ENCODE assay signal across 17 cellular contexts in the genomic region with DNA sequence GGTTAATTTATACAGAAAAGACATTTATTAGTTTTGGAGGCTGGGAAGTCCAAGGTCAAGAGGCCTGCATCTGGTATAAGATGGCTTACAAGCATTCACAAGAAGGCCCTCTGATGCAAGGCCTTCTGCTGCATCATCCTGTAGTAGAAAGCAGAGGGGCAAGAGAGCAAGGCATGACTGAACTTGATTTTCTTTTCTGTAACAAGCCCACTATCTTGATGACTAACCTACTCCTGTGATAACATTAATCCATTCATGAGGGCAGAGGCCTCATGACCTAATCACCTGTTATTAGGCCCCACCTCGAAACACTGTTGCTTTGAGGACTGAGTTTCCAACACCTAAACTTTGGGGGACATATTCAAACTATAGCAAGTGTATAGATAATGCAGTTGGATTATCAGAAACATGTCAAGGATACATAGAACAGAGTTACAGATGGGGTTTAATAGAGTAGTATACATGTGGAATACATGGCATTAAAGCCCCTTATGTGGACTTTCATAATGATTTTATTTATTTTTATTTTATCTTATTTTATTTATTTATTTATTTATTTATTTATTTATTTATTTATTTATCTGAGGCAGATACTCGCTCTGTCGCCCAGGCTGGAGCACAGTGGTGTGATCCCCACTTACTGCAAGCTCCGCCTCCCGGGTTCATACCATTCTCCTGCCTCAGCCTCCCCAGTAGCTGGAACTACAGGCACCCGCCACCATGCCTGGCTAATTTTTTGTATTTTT.
A peak's percentile ranks its signal among the peaks of the same experiment; 100 is the strongest.
DNase-seq lines count a peak whose midpoint lies in the region; ATAC-seq and TF ChIP-seq lines count a peak whose summit lies in the region.
"Had no signal": no experiment of that assay in that cellular context is flagged by ENCODE, and none has a peak within 500 bp of the region (broad histone marks: within the 10 kb centered on the region; RNA-seq: fewer than 3 reads in every experiment).

No MANE protein-coding gene starts in this region.

- DNase-seq in A172 (ENCODE audit: low spot score) (peak; percentile 8), mammary epithelial cell (peak; percentile 87), glomerular visceral epithelial cell (ENCODE audit: extremely low spot score) (peak; percentile 2), hepatic stellate cell (ENCODE audit: low spot score) (no peak), NCI-H1417 (lab: John Stamatoyannopoulos, UW) (no peak)
- DNase-seq in stimulated activated CD4-positive, alpha-beta T cell treated with anti-CD3 and anti-CD28 coated beads, Interleukin-4, amount 100 ng/mL, for 4 hours = no peak
- DNase-seq: activated CD4-positive, alpha-beta T cell treated with anti-CD3 and anti-CD28 coated beads for 36 hours; natural killer cell; NCI-H1048; NCI-H2029; NCI-H345; SHP77 treated with DMSO at 0.1 percent for 48 hours; stimulated activated CD8-positive, alpha-beta memory T cell treated with anti-CD3 and anti-CD28 coated beads, Interleukin-4, amount 100 ng/mL, for 48 hours had no signal

- H3K9ac ChIP-seq in mammary epithelial cell (ENCODE audit: insufficient read depth, low read length) = no peak overlapping the region
- H3K9ac ChIP-seq: BLaER1 treated with 17β-estradiol and CSF1 and Interleukin-3, amounts not matched to agents 10 nM and 100 nM had no signal

- H3K4me1 ChIP-seq in HEK293 (ENCODE audit: control insufficient read depth, insufficient read depth, low read length) = no peaks in the 10 kb centered on the region; the same call in 1 of the 2 replicates
- peaks cover 24% of the 10 kb centered on the region for H3K4me1 ChIP-seq in mammary epithelial cell (ENCODE audit: insufficient read depth, low read length)
- H3K4me1 ChIP-seq: BLaER1 treated with 17β-estradiol and CSF1 and Interleukin-3, amounts not matched to agents 10 nM and 100 nM had no signal

- H3K9me3 ChIP-seq in HEK293 (ENCODE audit: control insufficient read depth, insufficient read depth, low read depth, low read length) = no peaks in the 10 kb centered on the region
- H3K9me3 ChIP-seq in mammary epithelial cell (replicated peaks; ENCODE audit: insufficient read depth, low read length) = no peaks in the 10 kb centered on the region
- H3K9me3 ChIP-seq: esophagus muscularis mucosa had no signal

- peak overlapping the region; percentile 30 for H3K4me2 ChIP-seq in mammary epithelial cell (ENCODE audit: insufficient read depth, low read depth, low read length)
- H3K4me2 ChIP-seq: BLaER1 treated with 17β-estradiol and CSF1 and Interleukin-3, amounts not matched to agents 10 nM and 100 nM had no signal

- in situ Hi-C loops in mammary epithelial cell (cut with MboI; ENCODE audit: low sequenced_read_pairs in 2 of 2) = no loop called here

- H3K27ac ChIP-seq in HEK293 (ENCODE audit: extremely low read depth, low read depth, low read length) (no peak overlapping the region), mammary epithelial cell (ENCODE audit: insufficient read depth, low read depth, low read length) (peak overlapping the region; percentile 82)
- H3K27ac ChIP-seq: BLaER1 treated with 17β-estradiol and CSF1 and Interleukin-3, amounts not matched to agents 10 nM and 100 nM; esophagus muscularis mucosa had no signal

- no peaks in the 10 kb centered on the region for H4K20me1 ChIP-seq in mammary epithelial cell (ENCODE audit: insufficient read depth, low read length)

- CTCF ChIA-PET in HEK293 (lab: Yijun Ruan, JAX) = interaction anchor here (0.6 to 1.9 kb wide), 2 partner anchors 12 to 117 kb away, joined by 3 to 4 read pairs; no protein-coding TSS in a partner anchor
- CTCF ChIA-PET in mammary epithelial cell (lab: Charles Lee; ENCODE audit: low non-redundant PET) = no interaction called here

- H3K4me3 ChIP-seq in HEK293 (ENCODE audit: low read depth, low read length) (no peak overlapping the region), mammary epithelial cell (replicated peaks in 1 of 3; ENCODE audit: insufficient read depth in 1 of 3, low read depth in 2 of 3, low read length in 3 of 3) (no peak overlapping the region)
- H3K4me3 ChIP-seq: BLaER1 treated with 17β-estradiol and CSF1 and Interleukin-3, amounts not matched to agents 10 nM and 100 nM; esophagus muscularis mucosa had no signal

- intact Hi-C loops in mammary epithelial cell (cut with micrococcal nuclease) = no loop called here

- POLR2A ChIA-PET in HEK293 (lab: Yijun Ruan, JAX) = no interaction called here

- H3K36me3 ChIP-seq in HEK293 (ENCODE audit: control insufficient read depth in 2 of 2, insufficient read depth in 1 of 2, low read length in 2 of 2) (no peaks in the 10 kb centered on the region), mammary epithelial cell (ENCODE audit: insufficient read depth, low read length) (peaks cover 2% of the 10 kb centered on the region)
- H3K36me3 ChIP-seq: esophagus muscularis mucosa had no signal

- H3K79me2 ChIP-seq in mammary epithelial cell (ENCODE audit: insufficient read depth, low read length) = peaks cover 72% of the 10 kb centered on the region

- no peak for ATAC-seq in HG02588 (IDR thresholded peaks at IDR 0.05; ENCODE audit: unreplicated experiment)
- ATAC-seq: activated CD4-positive, alpha-beta T cell treated with anti-CD3 and anti-CD28 coated beads for 36 hours; natural killer cell had no signal

- H2AFZ ChIP-seq in mammary epithelial cell (ENCODE audit: low read depth, low read length) = no peak overlapping the region

- dilution Hi-C loops in mammary epithelial cell (cut with HindIII; ENCODE audit: low sequenced_read_pairs) = no loop called here

- H3K27me3 ChIP-seq in mammary epithelial cell (ENCODE audit: insufficient read depth, low read length) = no peaks in the 10 kb centered on the region
- H3K27me3 ChIP-seq: BLaER1 treated with 17β-estradiol and CSF1 and Interleukin-3, amounts not matched to agents 10 nM and 100 nM; esophagus muscularis mucosa had no signal

- TF ChIP-seq CTCF in HEK293 (tag by site-specific recombination; IDR thresholded peaks at IDR 0.05) (no peak), mammary epithelial cell (conservative IDR thresholded peaks at IDR 0.05 in 1 of 2, IDR thresholded peaks at IDR 0.05 in 1 of 2; ENCODE audit: extremely low read depth in 1 of 2, insufficient read depth in 1 of 2, low read depth in 1 of 2, low read length in 2 of 2) (no peak)

- 87% methylated on average over 5 of the region's 6 CpGs for WGBS in mammary epithelial cell (ENCODE audit: low coverage, missing lambda C conversion rate)

- BruUV-seq in mammary epithelial cell (replicated peaks; lab: Mats Ljungman, UMichigan) = no TSS peak

TF ChIP-seq in HEK293, 187 proteins besides CTCF, POLR2A, EP300 and RAD21 (continues in another document):
- TF ChIP-seq ZNF654 (tag by site-specific recombination; IDR thresholded peaks at IDR 0.05; ENCODE audit: low read depth) (peak; percentile 38), OVOL3 (tag by site-specific recombination; IDR thresholded peaks at IDR 0.05) (0 out of 2 replicates have a peak, but pooled peaks have one; percentile 25), ZNF140 (tag by site-specific recombination; IDR thresholded peaks at IDR 0.05) (peak; percentile 83; the same call in 1 of the 2 replicates), ZNF558 (tag by site-specific recombination; IDR thresholded peaks at IDR 0.05) (peak; percentile 72; the same call in 1 of the 2 replicates), ZFHX2 (tag by site-specific recombination; conservative IDR thresholded peaks at IDR 0.05) (no peak), ZNF548 (tag by site-specific recombination; IDR thresholded peaks at IDR 0.05) (no peak), ZFP3 (tag by site-specific recombination; IDR thresholded peaks at IDR 0.05; ENCODE audit: low read depth) (0 out of 2 replicates have a peak, but pooled peaks have one; percentile 35), ZNF157 (tag by site-specific recombination; IDR thresholded peaks at IDR 0.05) (peak; percentile 20; the same call in 1 of the 2 replicates), ZNF544 (tag by site-specific recombination; IDR thresholded peaks at IDR 0.05) (no peak), ZNF426 (tag by site-specific recombination; IDR thresholded peaks at IDR 0.05) (peak; percentile 90), ZNF571 (tag by site-specific recombination; IDR thresholded peaks at IDR 0.05) (no peak), TCF7L2 (IDR thresholded peaks at IDR 0.05; ENCODE audit: borderline replicate concordance, low read depth, low read length) (no peak)
- TF ChIP-seq, protein P1, sequence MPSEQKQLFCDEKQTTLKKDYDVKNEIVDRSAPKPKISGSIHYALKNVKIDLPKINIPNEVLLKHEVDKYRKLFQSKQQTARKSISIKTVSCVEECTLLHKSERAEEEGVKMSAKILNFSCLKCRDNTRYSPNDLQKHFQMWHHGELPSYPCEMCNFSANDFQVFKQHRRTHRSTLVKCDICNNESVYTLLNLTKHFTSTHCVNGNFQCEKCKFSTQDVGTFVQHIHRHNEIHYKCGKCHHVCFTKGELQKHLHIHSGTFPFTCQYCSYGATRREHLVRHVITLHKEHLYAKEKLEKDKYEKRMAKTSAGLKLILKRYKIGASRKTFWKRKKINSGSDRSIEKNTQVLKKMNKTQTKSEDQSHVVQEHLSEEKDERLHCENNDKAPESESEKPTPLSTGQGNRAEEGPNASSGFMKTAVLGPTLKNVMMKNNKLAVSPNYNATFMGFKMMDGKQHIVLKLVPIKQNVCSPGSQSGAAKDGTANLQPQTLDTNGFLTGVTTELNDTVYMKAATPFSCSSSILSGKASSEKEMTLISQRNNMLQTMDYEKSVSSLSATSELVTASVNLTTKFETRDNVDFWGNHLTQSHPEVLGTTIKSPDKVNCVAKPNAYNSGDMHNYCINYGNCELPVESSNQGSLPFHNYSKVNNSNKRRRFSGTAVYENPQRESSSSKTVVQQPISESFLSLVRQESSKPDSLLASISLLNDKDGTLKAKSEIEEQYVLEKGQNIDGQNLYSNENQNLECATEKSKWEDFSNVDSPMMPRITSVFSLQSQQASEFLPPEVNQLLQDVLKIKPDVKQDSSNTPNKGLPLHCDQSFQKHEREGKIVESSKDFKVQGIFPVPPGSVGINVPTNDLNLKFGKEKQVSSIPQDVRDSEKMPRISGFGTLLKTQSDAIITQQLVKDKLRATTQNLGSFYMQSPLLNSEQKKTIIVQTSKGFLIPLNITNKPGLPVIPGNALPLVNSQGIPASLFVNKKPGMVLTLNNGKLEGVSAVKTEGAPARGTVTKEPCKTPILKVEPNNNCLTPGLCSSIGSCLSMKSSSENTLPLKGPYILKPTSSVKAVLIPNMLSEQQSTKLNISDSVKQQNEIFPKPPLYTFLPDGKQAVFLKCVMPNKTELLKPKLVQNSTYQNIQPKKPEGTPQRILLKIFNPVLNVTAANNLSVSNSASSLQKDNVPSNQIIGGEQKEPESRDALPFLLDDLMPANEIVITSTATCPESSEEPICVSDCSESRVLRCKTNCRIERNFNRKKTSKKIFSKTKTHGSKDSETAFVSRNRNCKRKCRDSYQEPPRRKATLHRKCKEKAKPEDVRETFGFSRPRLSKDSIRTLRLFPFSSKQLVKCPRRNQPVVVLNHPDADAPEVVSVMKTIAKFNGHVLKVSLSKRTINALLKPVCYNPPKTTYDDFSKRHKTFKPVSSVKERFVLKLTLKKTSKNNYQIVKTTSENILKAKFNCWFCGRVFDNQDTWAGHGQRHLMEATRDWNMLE (tag by site-specific recombination; conservative IDR thresholded peaks at IDR 0.05; ENCODE audit: low read depth) = peak; percentile 95

Comparison
In these comparisons a context has a peak if more than half of its experiments do, and no peak if none do; other contexts are left out.
1. DNase-seq: peak in A172 (single experiment), mammary epithelial cell (single experiment) and glomerular visceral epithelial cell (single experiment); none in hepatic stellate cell (single experiment), stimulated activated CD4-positive, alpha-beta T cell treated with anti-CD3 and anti-CD28 coated beads, Interleukin-4, amount 100 ng/mL, for 4 hours (0 of 2) and NCI-H1417 (0 of 3).